In the genomic region with DNA sequence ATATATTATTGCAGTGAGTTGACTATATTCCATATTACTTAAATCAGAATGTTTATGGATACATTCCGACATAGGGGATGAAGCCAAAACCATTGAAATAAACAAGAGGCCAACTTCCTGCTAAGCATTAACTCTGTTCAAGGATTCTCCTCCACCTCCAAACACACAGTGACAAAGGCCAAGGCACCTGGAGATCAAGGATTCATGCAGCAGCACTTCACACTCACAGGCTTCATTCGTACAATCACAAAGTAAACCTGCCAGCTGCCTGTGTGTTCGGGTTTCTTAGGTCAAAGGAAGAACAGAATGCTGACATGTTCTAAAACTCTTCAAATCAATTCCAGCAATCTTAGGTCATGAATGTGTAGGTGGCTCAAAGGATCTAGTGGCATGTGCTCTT, we compare ENCODE assay signal across 19 cellular contexts. TPM values are rescaled to one million over a fixed set of nuclear protein-coding genes. Genes with fewer than 3 reads are reported as not detected.
A peak's percentile ranks its signal among the peaks of the same experiment; 100 is the strongest.
DNase-seq lines count a peak whose midpoint lies in the region; ATAC-seq, FAIRE-seq and TF ChIP-seq lines count a peak whose summit lies in the region.
"Had no signal": no experiment of that assay in that cellular context is flagged by ENCODE, and none has a peak within 500 bp of the region (broad histone marks: within the 10 kb centered on the region; RNA-seq: fewer than 3 reads in every experiment).

No MANE protein-coding gene starts in this region.

- POLR2A ChIA-PET in activated CD4-positive, alpha-beta memory T cell treated with anti-CD3 and anti-CD28 coated beads for 36 hours (lab: Charles Lee): no interaction called here
- POLR2A ChIA-PET in activated CD4-positive, alpha-beta memory T cell treated with anti-CD3 and anti-CD28 coated beads, Interleukin-2, amount 10 ng/mL, durations not matched to agents 7 days and 5 days (lab: Charles Lee): no interaction called here
- POLR2A ChIA-PET in PC-3 (lab: Charles Lee; ENCODE audit: unreplicated experiment): no interaction called here

- no peak overlapping the region for H2AFZ ChIP-seq in GM23338
- no peak overlapping the region for H2AFZ ChIP-seq in keratinocyte (ENCODE audit: control insufficient read depth, low read length)
- no peak overlapping the region for H2AFZ ChIP-seq in smooth muscle cell (ENCODE audit: low read depth)
- H2AFZ ChIP-seq in PC-3 (ENCODE audit: low read length): no peak overlapping the region

- H3K4me3 Mint-ChIP-seq in activated CD4-positive, alpha-beta memory T cell treated with anti-CD3 and anti-CD28 coated beads for 36 hours: no peak overlapping the region
- H3K4me3 Mint-ChIP-seq in activated CD4-positive, alpha-beta memory T cell treated with anti-CD3 and anti-CD28 coated beads, Interleukin-2, amount 10 ng/mL, durations not matched to agents 7 days and 5 days: no peak overlapping the region
- H3K4me3 Mint-ChIP-seq in GM23338 (no peak overlapping the region), progenitor cell of endocrine pancreas (ENCODE audit: low read depth) (no peak overlapping the region)
- H3K4me3 Mint-ChIP-seq: CD4-positive, alpha-beta T cell; HFFc6 had no signal

- H3K36me3 Mint-ChIP-seq in activated CD4-positive, alpha-beta memory T cell treated with anti-CD3 and anti-CD28 coated beads for 36 hours: peaks cover 19% of the 10 kb centered on the region
- peaks cover 39% of the 10 kb centered on the region for H3K36me3 Mint-ChIP-seq in activated CD4-positive, alpha-beta memory T cell treated with anti-CD3 and anti-CD28 coated beads, Interleukin-2, amount 10 ng/mL, durations not matched to agents 7 days and 5 days (ENCODE audit: low read depth)
- H3K36me3 Mint-ChIP-seq in GM23338 (ENCODE audit: low read depth): peaks cover 31% of the 10 kb centered on the region; the same call in 2 of the 3 replicates
- peaks cover 11% of the 10 kb centered on the region for H3K36me3 Mint-ChIP-seq in progenitor cell of endocrine pancreas (ENCODE audit: insufficient read depth)

- H3K4me1 Mint-ChIP-seq in activated CD4-positive, alpha-beta memory T cell treated with anti-CD3 and anti-CD28 coated beads for 36 hours (ENCODE audit: low read depth): peaks cover 30% of the 10 kb centered on the region
- H3K4me1 Mint-ChIP-seq in activated CD4-positive, alpha-beta memory T cell treated with anti-CD3 and anti-CD28 coated beads, Interleukin-2, amount 10 ng/mL, durations not matched to agents 7 days and 5 days: peaks cover 17% of the 10 kb centered on the region
- H3K4me1 Mint-ChIP-seq in GM23338 (peaks cover 3% of the 10 kb centered on the region; the same call in 1 of the 3 replicates), progenitor cell of endocrine pancreas (ENCODE audit: low read depth) (no peaks in the 10 kb centered on the region)

- H3K9ac ChIP-seq in keratinocyte (ENCODE audit: control insufficient read depth, extremely low read depth, insufficient read depth, low read length) (no peak overlapping the region), smooth muscle cell (ENCODE audit: low read depth) (no peak overlapping the region), PC-3 (ENCODE audit: low read length) (no peak overlapping the region)
- H3K9ac ChIP-seq: BLaER1 treated with 17β-estradiol and CSF1 and Interleukin-3, amounts not matched to agents 10 nM and 100 nM had no signal

- H3K36me3 ChIP-seq in GM23338 (ENCODE audit: insufficient read depth) (0 out of 2 replicates have a peak, but pooled peaks cover 6% of the 10 kb centered on the region), keratinocyte (ENCODE audit: control insufficient read depth in 2 of 2, extremely low read depth in 1 of 2, insufficient read depth in 2 of 2, low read length in 2 of 2) (peaks cover 0 to 3% of the 10 kb centered on the region in 2 experiments), smooth muscle cell (ENCODE audit: low read depth) (no peaks in the 10 kb centered on the region), PC-3 (ENCODE audit: low read depth, low read length) (peaks cover 5% of the 10 kb centered on the region)

- no peaks in the 10 kb centered on the region for H3K4me1 ChIP-seq in GM23338 (ENCODE audit: insufficient read depth)
- H3K4me1 ChIP-seq in keratinocyte (ENCODE audit: control insufficient read depth, extremely low read depth, insufficient read depth, low read length): peaks cover 2% of the 10 kb centered on the region
- no peaks in the 10 kb centered on the region for H3K4me1 ChIP-seq in smooth muscle cell (ENCODE audit: low read depth)
- H3K4me1 ChIP-seq in PC-3 (ENCODE audit: insufficient read depth, low read length): peaks cover 7% of the 10 kb centered on the region; the same call in 1 of the 2 replicates

- peaks cover 2% of the 10 kb centered on the region for H3K9me1 ChIP-seq in keratinocyte (ENCODE audit: control insufficient read depth, extremely low read depth, insufficient read depth, low read length)

- peak overlapping the region; percentile 10; the same call in 1 of the 2 replicates for H3K27ac ChIP-seq in GM23338 (ENCODE audit: low read depth)
- no peak overlapping the region for H3K27ac ChIP-seq in keratinocyte (ENCODE audit: control insufficient read depth, insufficient read depth, low read length)
- no peak overlapping the region for H3K27ac ChIP-seq in smooth muscle cell (ENCODE audit: low read depth)
- H3K27ac ChIP-seq in PC-3 (ENCODE audit: low read length): no peak overlapping the region
- H3K27ac ChIP-seq: BLaER1 treated with 17β-estradiol and CSF1 and Interleukin-3, amounts not matched to agents 10 nM and 100 nM had no signal

- WGBS in smooth muscle cell (ENCODE audit: low lambda C conversion rate): 94% methylated on average over 3 of the region's 3 CpGs

- FAIRE-seq in keratinocyte (lab: Jason Lieb, UNC): peak; percentile 13
- FAIRE-seq: D721Med, G401.6 had no signal

- H3K9me3 Mint-ChIP-seq in activated CD4-positive, alpha-beta memory T cell treated with anti-CD3 and anti-CD28 coated beads for 36 hours: peaks cover 5% of the 10 kb centered on the region
- no peaks in the 10 kb centered on the region for H3K9me3 Mint-ChIP-seq in activated CD4-positive, alpha-beta memory T cell treated with anti-CD3 and anti-CD28 coated beads, Interleukin-2, amount 10 ng/mL, durations not matched to agents 7 days and 5 days
- H3K9me3 Mint-ChIP-seq in GM23338 (peaks cover 6% of the 10 kb centered on the region; the same call in 2 of the 3 replicates), progenitor cell of endocrine pancreas (ENCODE audit: low read depth) (peaks cover 3% of the 10 kb centered on the region)
- H3K9me3 Mint-ChIP-seq: CD4-positive, alpha-beta T cell had no signal

- H3K79me2 ChIP-seq in GM23338 (replicated peaks; ENCODE audit: insufficient read depth): peaks cover 96% of the 10 kb centered on the region
- peaks cover 55% of the 10 kb centered on the region for H3K79me2 ChIP-seq in keratinocyte (ENCODE audit: control insufficient read depth, insufficient read depth, low read length)
- peaks cover 85% of the 10 kb centered on the region for H3K79me2 ChIP-seq in smooth muscle cell (ENCODE audit: low read depth)
- peaks cover 80% of the 10 kb centered on the region for H3K79me2 ChIP-seq in PC-3 (ENCODE audit: low read length)

- no peak for TF ChIP-seq CTCF in GM23338 (conservative IDR thresholded peaks at IDR 0.05; ENCODE audit: low read depth in 2 of 2)
- no peak for TF ChIP-seq CTCF in keratinocyte (optimal IDR thresholded peaks at IDR 0.05 in 1 of 3, IDR thresholded peaks at IDR 0.05 in 1 of 3, conservative IDR thresholded peaks at IDR 0.05 in 1 of 3; ENCODE audit: extremely low read depth in 1 of 3, insufficient read depth in 2 of 3, low read length in 3 of 3)
- TF ChIP-seq CTCF in progenitor cell of endocrine pancreas (IDR thresholded peaks at IDR 0.05; ENCODE audit: unreplicated experiment): no peak
- no peak for TF ChIP-seq CTCF in smooth muscle cell (IDR thresholded peaks at IDR 0.05; ENCODE audit: borderline replicate concordance, insufficient read depth, poor library complexity, severe bottlenecking)
- TF ChIP-seq CTCF in PC-3 (conservative IDR thresholded peaks at IDR 0.05; ENCODE audit: low read depth, low read length): no peak

- CTCF ChIA-PET in activated CD4-positive, alpha-beta memory T cell treated with anti-CD3 and anti-CD28 coated beads for 36 hours (lab: Charles Lee): no interaction called here
- CTCF ChIA-PET in activated CD4-positive, alpha-beta memory T cell treated with anti-CD3 and anti-CD28 coated beads, Interleukin-2, amount 10 ng/mL, durations not matched to agents 7 days and 5 days (lab: Charles Lee): no interaction called here
- CTCF ChIA-PET in PC-3 (lab: Charles Lee): no interaction called here

- H4K20me1 ChIP-seq in GM23338 (replicated peaks; ENCODE audit: insufficient read depth) (peaks cover 36% of the 10 kb centered on the region), keratinocyte (ENCODE audit: control insufficient read depth, extremely low read depth, insufficient read depth, low read length) (peaks cover 6% of the 10 kb centered on the region), smooth muscle cell (ENCODE audit: low read depth) (peaks cover 75% of the 10 kb centered on the region), PC-3 (ENCODE audit: low read length) (no peaks in the 10 kb centered on the region; the same call in 1 of the 2 replicates)

- no peak for ATAC-seq in GM23338
- ATAC-seq in GM19351 (IDR thresholded peaks at IDR 0.05; ENCODE audit: unreplicated experiment): no peak
- no peak for ATAC-seq in PC-3

- intact Hi-C loops in activated CD4-positive, alpha-beta memory T cell treated with anti-CD3 and anti-CD28 coated beads for 36 hours (cut with micrococcal nuclease): no loop called here
- intact Hi-C loops in PC-3 (cut with micrococcal nuclease): no loop called here

- peak overlapping the region; percentile 40 for H3K27ac Mint-ChIP-seq in activated CD4-positive, alpha-beta memory T cell treated with anti-CD3 and anti-CD28 coated beads for 36 hours
- no peak overlapping the region for H3K27ac Mint-ChIP-seq in activated CD4-positive, alpha-beta memory T cell treated with anti-CD3 and anti-CD28 coated beads, Interleukin-2, amount 10 ng/mL, durations not matched to agents 7 days and 5 days
- no peak overlapping the region; the same call in 1 of the 2 replicates for H3K27ac Mint-ChIP-seq in GM23338
- peak overlapping the region; percentile 21 for H3K27ac Mint-ChIP-seq in progenitor cell of endocrine pancreas
- H3K27ac Mint-ChIP-seq: CD4-positive, alpha-beta T cell had no signal

- BruUV-seq in PC-3 (replicated peaks; lab: Mats Ljungman, UMichigan): no TSS peak

- DNase-seq in activated CD4-positive, alpha-beta memory T cell treated with anti-CD3 and anti-CD28 coated beads for 36 hours: no peak
- no peak for DNase-seq in activated CD4-positive, alpha-beta memory T cell treated with anti-CD3 and anti-CD28 coated beads, Interleukin-2, amount 10 ng/mL, durations not matched to agents 7 days and 5 days
- no peak for DNase-seq in GM23338 (ENCODE audit: low spot score)
- DNase-seq in keratinocyte (ENCODE audit: low read depth, low spot score): no peak
- no peak for DNase-seq in progenitor cell of endocrine pancreas (ENCODE audit: low spot score, unreplicated experiment)
- no peak for DNase-seq in smooth muscle cell (lab: John Stamatoyannopoulos, UW; ENCODE audit: unreplicated experiment)
- DNase-seq in PC-3: no peak
- DNase-seq: ACHN; CD4-positive, alpha-beta T cell; COR-L47; DMS153; DMS79 treated with DMSO at 0.1 percent for 48 hours; EL; HCEC 1CT; HFFc6 had no signal

- H3K4me2 ChIP-seq in GM23338 (no peak overlapping the region), keratinocyte (ENCODE audit: control insufficient read depth, extremely low read depth, insufficient read depth, low read depth, low read length) (no peak overlapping the region), smooth muscle cell (no peak overlapping the region), PC-3 (ENCODE audit: low read length) (no peak overlapping the region)
- H3K4me2 ChIP-seq: BLaER1 treated with 17β-estradiol and CSF1 and Interleukin-3, amounts not matched to agents 10 nM and 100 nM had no signal

- H3K4me3 ChIP-seq in GM23338 (no peak overlapping the region), keratinocyte (ENCODE audit: control insufficient read depth in 2 of 3, extremely low read depth in 1 of 3, insufficient read depth in 2 of 3, low read depth in 1 of 3, low read length in 3 of 3) (no peak overlapping the region), smooth muscle cell (no peak overlapping the region), PC-3 (ENCODE audit: low read length) (no peak overlapping the region)
- H3K4me3 ChIP-seq: BLaER1 treated with 17β-estradiol and CSF1 and Interleukin-3, amounts not matched to agents 10 nM and 100 nM had no signal

- H3K9me3 ChIP-seq in keratinocyte (ENCODE audit: control insufficient read depth, low read depth, low read length) (no peaks in the 10 kb centered on the region), smooth muscle cell (replicated peaks; ENCODE audit: low read depth) (no peaks in the 10 kb centered on the region), PC-3 (ENCODE audit: low read length) (no peaks in the 10 kb centered on the region)

- no peaks in the 10 kb centered on the region for H3K27me3 Mint-ChIP-seq in activated CD4-positive, alpha-beta memory T cell treated with anti-CD3 and anti-CD28 coated beads for 36 hours
- no peaks in the 10 kb centered on the region for H3K27me3 Mint-ChIP-seq in activated CD4-positive, alpha-beta memory T cell treated with anti-CD3 and anti-CD28 coated beads, Interleukin-2, amount 10 ng/mL, durations not matched to agents 7 days and 5 days
- H3K27me3 Mint-ChIP-seq in GM23338 (ENCODE audit: insufficient read depth, low read depth, poor library complexity) (peaks cover 5% of the 10 kb centered on the region), progenitor cell of endocrine pancreas (no peaks in the 10 kb centered on the region)
- H3K27me3 Mint-ChIP-seq: CD4-positive, alpha-beta T cell had no signal

- H3F3A ChIP-seq in GM23338 (replicated peaks; ENCODE audit: low read depth): no peaks in the 10 kb centered on the region
- H3F3A ChIP-seq in smooth muscle cell (ENCODE audit: low read depth): no peaks in the 10 kb centered on the region
- H3F3A ChIP-seq in PC-3 (ENCODE audit: low read length, unreplicated experiment): no peaks in the 10 kb centered on the region

- H3K9me2 ChIP-seq in GM23338 (ENCODE audit: insufficient read depth) (no peaks in the 10 kb centered on the region), PC-3 (replicated peaks; ENCODE audit: low read length) (no peaks in the 10 kb centered on the region)

- no peaks in the 10 kb centered on the region for H3K27me3 ChIP-seq in GM23338 (ENCODE audit: insufficient read depth)
- no peaks in the 10 kb centered on the region for H3K27me3 ChIP-seq in keratinocyte (ENCODE audit: control insufficient read depth, extremely low read depth, insufficient read depth, low read length)
- H3K27me3 ChIP-seq in smooth muscle cell (ENCODE audit: low read depth): no peaks in the 10 kb centered on the region
- H3K27me3 ChIP-seq in PC-3 (ENCODE audit: low read length): no peaks in the 10 kb centered on the region
- H3K27me3 ChIP-seq: BLaER1 treated with 17β-estradiol and CSF1 and Interleukin-3, amounts not matched to agents 10 nM and 100 nM had no signal

- dilution Hi-C loops in keratinocyte (cut with MboI; ENCODE audit: extremely low pct_ligation_motif_present, low sequenced_read_pairs): no loop called here

RNA-seq across cellular contexts. Expression of a gene that starts 22.8 kb away (rescaled TPM):
- 10 to 100 TPM; 48.7 to 50.1 TPM for total RNA-seq in activated CD4-positive, alpha-beta memory T cell treated with anti-CD3 and anti-CD28 coated beads for 36 hours
- total RNA-seq in activated CD4-positive, alpha-beta memory T cell treated with anti-CD3 and anti-CD28 coated beads, Interleukin-2, amount 10 ng/mL, durations not matched to agents 7 days and 5 days: 10 to 100 TPM; 66.2 to 70.9 TPM
- 103 and 127 TPM in 2 replicates for total RNA-seq in GM23338 (2014; rRNA removed; shearing (Covaris generic))
- polyA plus RNA-seq in GM23338 (2016; fragmentation: Nextera tagmentation; extraction: Ambion mirVana) (45.7 and 54.5 TPM in 2 replicates), keratinocyte (40.9 to 63.3 TPM (median 54.9 TPM) in 3 replicates), smooth muscle cell (31.6 and 33.1 TPM in 2 replicates)
- polyA plus RNA-seq in keratinocyte (2011; ENCODE audit: low read depth): 24.1 TPM
- polyA plus RNA-seq in keratinocyte (2011; cell fraction: cytosol; rRNA removed): 26.2 and 42.0 TPM in 2 replicates
- polyA plus RNA-seq in keratinocyte (2011; cell fraction: nucleus; rRNA removed): 47.5 and 59.6 TPM in 2 replicates
- polyA plus RNA-seq in keratinocyte (2012; ENCODE audit: low replicate concordance): 21.8 and 34.2 TPM in 2 replicates
- polyA minus RNA-seq in keratinocyte: 88.0 to 198 TPM (median 128 TPM) in 3 replicates
- polyA minus RNA-seq in keratinocyte (2011; cell fraction: cytosol; rRNA and poly(A)+ RNA removed): 66.8 TPM
- polyA minus RNA-seq in keratinocyte (2011; cell fraction: nucleus; rRNA and poly(A)+ RNA removed): 49.6 and 79.4 TPM in 2 replicates
- total RNA-seq in progenitor cell of endocrine pancreas (52.3 and 54.6 TPM in 2 replicates), smooth muscle cell (58.6 and 68.3 TPM in 2 replicates), PC-3 (2014; rRNA removed) (44.9 and 47.7 TPM in 2 replicates)

RNA-seq across cellular contexts. Expression of a gene that starts 35.0 kb away (rescaled TPM):
- 10 to 100 TPM; 39.4 to 41.6 TPM for total RNA-seq in activated CD4-positive, alpha-beta memory T cell treated with anti-CD3 and anti-CD28 coated beads for 36 hours
- 10 to 100 TPM; 32.5 to 33.0 TPM for total RNA-seq in activated CD4-positive, alpha-beta memory T cell treated with anti-CD3 and anti-CD28 coated beads, Interleukin-2, amount 10 ng/mL, durations not matched to agents 7 days and 5 days
- total RNA-seq in GM23338 (2014; rRNA removed; shearing (Covaris generic)): 55.8 and 68.2 TPM in 2 replicates
- polyA plus RNA-seq in GM23338 (2016; fragmentation: Nextera tagmentation; extraction: Ambion mirVana): 38.4 and 40.4 TPM in 2 replicates
- polyA plus RNA-seq in keratinocyte: 18.2 to 27.9 TPM (median 27.1 TPM) in 3 replicates
- 19.9 TPM for polyA plus RNA-seq in keratinocyte (2011; ENCODE audit: low read depth)
- 18.0 and 28.9 TPM in 2 replicates for polyA plus RNA-seq in keratinocyte (2011; cell fraction: cytosol; rRNA removed)
- polyA plus RNA-seq in keratinocyte (2011; cell fraction: nucleus; rRNA removed): 21.1 and 22.7 TPM in 2 replicates
- 17.9 and 21.3 TPM in 2 replicates for polyA plus RNA-seq in keratinocyte (2012; ENCODE audit: low replicate concordance)
- polyA minus RNA-seq in keratinocyte: 4.3 to 9.9 TPM (median 6.7 TPM) in 3 replicates
- polyA minus RNA-seq in keratinocyte (2011; cell fraction: cytosol; rRNA and poly(A)+ RNA removed): 13.0 TPM
- 6.3 and 8.6 TPM in 2 replicates for polyA minus RNA-seq in keratinocyte (2011; cell fraction: nucleus; rRNA and poly(A)+ RNA removed)
- 26.1 and 27.3 TPM in 2 replicates for total RNA-seq in progenitor cell of endocrine pancreas
- 23.2 and 34.5 TPM in 2 replicates for total RNA-seq in smooth muscle cell
- polyA plus RNA-seq in smooth muscle cell: 23.5 and 25.4 TPM in 2 replicates
- 22.4 and 24.8 TPM in 2 replicates for total RNA-seq in PC-3 (2014; rRNA removed)

Comparison
In these comparisons a context has a peak if more than half of its experiments do, and no peak if none do; other contexts are left out.
1. H3K27ac Mint-ChIP-seq: peak in activated CD4-positive, alpha-beta memory T cell treated with anti-CD3 and anti-CD28 coated beads for 36 hours (single experiment) and progenitor cell of endocrine pancreas (single experiment); none in activated CD4-positive, alpha-beta memory T cell treated with anti-CD3 and anti-CD28 coated beads, Interleukin-2, amount 10 ng/mL, durations not matched to agents 7 days and 5 days (single experiment) and GM23338 (single experiment).